Comparison of ENCODE assay signal across 1 cellular context in the genomic region with DNA sequence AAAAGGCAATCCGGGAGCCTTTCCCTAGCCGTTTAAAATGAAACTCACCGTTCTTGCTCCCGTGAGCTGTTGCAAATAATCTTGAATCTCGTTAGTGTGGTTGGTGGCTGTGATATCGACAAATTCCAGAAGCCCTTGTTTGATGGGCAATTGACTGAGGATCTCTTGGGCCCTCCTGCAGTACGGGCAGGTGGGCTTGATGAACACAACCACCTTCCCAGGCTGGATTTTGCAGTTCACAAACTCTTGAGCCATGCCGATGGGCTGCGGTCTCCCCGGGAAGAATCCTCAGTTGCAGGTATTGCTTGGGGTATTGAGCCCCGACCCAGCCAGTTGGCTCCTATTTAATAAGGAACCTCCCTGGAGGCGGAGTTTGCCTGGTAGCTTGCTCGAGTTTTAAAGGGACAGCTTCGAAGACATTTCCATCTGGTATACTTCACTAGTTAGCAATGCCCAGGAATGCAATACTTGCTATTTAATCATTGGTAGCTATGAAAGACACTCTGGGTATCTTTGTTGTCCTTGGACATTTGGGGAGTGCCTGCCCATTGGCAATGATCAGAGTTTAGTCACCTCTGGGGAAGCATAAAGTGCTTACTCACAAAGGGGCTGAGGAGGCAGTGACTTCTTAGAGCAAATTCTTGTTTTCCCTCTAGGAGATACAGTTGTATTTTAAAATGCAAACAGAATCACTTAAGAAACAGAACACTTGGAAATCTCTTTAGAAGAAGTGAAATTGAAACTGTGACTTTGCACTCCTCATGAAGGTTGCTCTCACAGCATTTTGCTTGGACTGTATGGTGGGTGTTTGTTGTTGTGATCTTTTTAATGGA.
TF ChIP-seq lines count a peak whose summit lies in the region.

A gene with protein sequence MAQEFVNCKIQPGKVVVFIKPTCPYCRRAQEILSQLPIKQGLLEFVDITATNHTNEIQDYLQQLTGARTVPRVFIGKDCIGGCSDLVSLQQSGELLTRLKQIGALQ (minus strand): TSS at position 319 of the 833 bp plus-strand sequence. CDS start 64 bp downstream, at position 255.

TF ChIP-seq in GM12878, 131 proteins besides CTCF, POLR2A, EP300 and RAD21 (continued from another document):
- TF ChIP-seq, protein P1, sequence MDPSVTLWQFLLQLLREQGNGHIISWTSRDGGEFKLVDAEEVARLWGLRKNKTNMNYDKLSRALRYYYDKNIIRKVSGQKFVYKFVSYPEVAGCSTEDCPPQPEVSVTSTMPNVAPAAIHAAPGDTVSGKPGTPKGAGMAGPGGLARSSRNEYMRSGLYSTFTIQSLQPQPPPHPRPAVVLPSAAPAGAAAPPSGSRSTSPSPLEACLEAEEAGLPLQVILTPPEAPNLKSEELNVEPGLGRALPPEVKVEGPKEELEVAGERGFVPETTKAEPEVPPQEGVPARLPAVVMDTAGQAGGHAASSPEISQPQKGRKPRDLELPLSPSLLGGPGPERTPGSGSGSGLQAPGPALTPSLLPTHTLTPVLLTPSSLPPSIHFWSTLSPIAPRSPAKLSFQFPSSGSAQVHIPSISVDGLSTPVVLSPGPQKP (IDR thresholded peaks at IDR 0.05; ENCODE audit: low read depth, low read length) = peak; percentile 40; the same call in 1 of the 2 replicates
- TF ChIP-seq CHD4 (IDR thresholded peaks at IDR 0.05) (no peak), USF1 (IDR thresholded peaks at IDR 0.05; ENCODE audit: borderline replicate concordance, extremely low read length, insufficient read depth, low read depth, low read length) (no peak), CEBPB (IDR thresholded peaks at IDR 0.05; ENCODE audit: borderline replicate concordance in 1 of 2, low read depth in 2 of 2, low read length in 2 of 2) (no peak), POLR2AphosphoS5 (IDR thresholded peaks at IDR 0.05; ENCODE audit: low read length) (peak; percentile 66; the same call in 1 of the 2 replicates), ETV6 (conservative IDR thresholded peaks at IDR 0.05 in 1 of 2, IDR thresholded peaks at IDR 0.05 in 1 of 2; ENCODE audit: borderline replicate concordance in 1 of 2, low read depth in 1 of 2) (0 out of 4 replicates have a peak, but pooled peaks of 1 of the 2 experiments have one; percentile 4), E2F4 (IDR thresholded peaks at IDR 0.05; ENCODE audit: low read depth, low read length) (no peak), ATF3 (IDR thresholded peaks at IDR 0.05; ENCODE audit: borderline replicate concordance, extremely low read depth, low read depth, low read length) (no peak), CHD1 (IDR thresholded peaks at IDR 0.05; ENCODE audit: low read depth, low read length) (0 out of 2 replicates have a peak, but pooled peaks have one; percentile 33), JUNB (IDR thresholded peaks at IDR 0.05) (no peak), NKRF (conservative IDR thresholded peaks at IDR 0.05) (peak; percentile 37; the same call in 1 of the 2 replicates), RUNX3 (IDR thresholded peaks at IDR 0.05; ENCODE audit: low read length) (peak; percentile 59), MTA2 (IDR thresholded peaks at IDR 0.05; ENCODE audit: low read depth) (0 out of 2 replicates have a peak, but pooled peaks have one; percentile 3)
TF ChIP-seq in GM12878: peak in this region for 15.
